9 cellular contexts compared by ENCODE assay signal in genomic region chr5:68273717-68274409, GRCh38. TPM values are rescaled to one million over a fixed set of nuclear protein-coding genes. Genes with fewer than 3 reads are reported as not detected.
DNase-seq lines count a peak whose midpoint lies in the region; ATAC-seq and TF ChIP-seq lines count a peak whose summit lies in the region.
"Had no signal": no experiment of that assay in that cellular context is flagged by ENCODE, and none has a peak within 500 bp of the region (broad histone marks: within the 10 kb centered on the region; RNA-seq: fewer than 3 reads in every experiment).

No MANE protein-coding gene starts in this region.

- TF ChIP-seq CTCF in neutrophil (IDR thresholded peaks at IDR 0.05), result no peak

- peaks cover 45% of the 10 kb centered on the region for H3K36me3 Mint-ChIP-seq in T-helper 2 cell treated with Interferon-gamma antibody and Interleukin-4, amounts not matched to agents 5 μg/mL and 100 μg/mL, for 36 hours (ENCODE audit: low read depth)
- peaks cover 18 to 38% of the 10 kb centered on the region in 2 donors for H3K36me3 Mint-ChIP-seq in activated naive CD4-positive, alpha-beta T cell treated with anti-CD3 and anti-CD28 coated beads, Interleukin-2, amount 50 U/mL, for 72 hours

- peaks cover 27 to 60% of the 10 kb centered on the region in 2 experiments for H3K4me1 ChIP-seq in neutrophil (ENCODE audit: control insufficient read depth in 1 of 2, insufficient read depth in 1 of 2, low read depth in 1 of 2, low read length in 1 of 2)

- H3K4me1 Mint-ChIP-seq in T-helper 2 cell treated with Interferon-gamma antibody and Interleukin-4, amounts not matched to agents 5 μg/mL and 100 μg/mL, for 36 hours (ENCODE audit: low read depth), result peaks cover 72% of the 10 kb centered on the region

- H3K27me3 Mint-ChIP-seq in T-helper 2 cell treated with Interferon-gamma antibody and Interleukin-4, amounts not matched to agents 5 μg/mL and 100 μg/mL, for 36 hours (ENCODE audit: low read depth), result no peaks in the 10 kb centered on the region

- no peaks in the 10 kb centered on the region for H3K27me3 ChIP-seq in neutrophil

- ATAC-seq in HG02642 (IDR thresholded peaks at IDR 0.05; ENCODE audit: poor library complexity, unreplicated experiment), result peak; percentile 78
- ATAC-seq in activated naive CD4-positive, alpha-beta T cell treated with anti-CD3 and anti-CD28 coated beads, Interleukin-2, amount 50 U/mL, for 72 hours, result no peak

- H3K27ac ChIP-seq in neutrophil, result peak overlapping the region; percentile 19

- no peaks in the 10 kb centered on the region for H3K9me3 Mint-ChIP-seq in T-helper 2 cell treated with Interferon-gamma antibody and Interleukin-4, amounts not matched to agents 5 μg/mL and 100 μg/mL, for 36 hours
- no peaks in the 10 kb centered on the region for H3K9me3 Mint-ChIP-seq in activated naive CD4-positive, alpha-beta T cell treated with anti-CD3 and anti-CD28 coated beads, Interleukin-2, amount 50 U/mL, for 72 hours

- peak overlapping the region; percentile 82 for H3K4me3 Mint-ChIP-seq in T-helper 2 cell treated with Interferon-gamma antibody and Interleukin-4, amounts not matched to agents 5 μg/mL and 100 μg/mL, for 36 hours

- H3K27ac Mint-ChIP-seq in T-helper 2 cell treated with Interferon-gamma antibody and Interleukin-4, amounts not matched to agents 5 μg/mL and 100 μg/mL, for 36 hours, result peak overlapping the region; percentile 96
- H3K27ac Mint-ChIP-seq in activated naive CD4-positive, alpha-beta T cell treated with anti-CD3 and anti-CD28 coated beads, Interleukin-2, amount 50 U/mL, for 72 hours, result peak overlapping the region; percentile 3 to 25

- H3K4me3 ChIP-seq in neutrophil (ENCODE audit: low read depth in 1 of 2, low read length in 1 of 2), result no peak overlapping the region

- no peaks in the 10 kb centered on the region for H3K9me3 ChIP-seq in neutrophil

- H3K36me3 ChIP-seq in neutrophil, result peaks cover 16% of the 10 kb centered on the region

- no peak for DNase-seq in T-helper 2 cell treated with Interferon-gamma antibody and Interleukin-4, amounts not matched to agents 5 μg/mL and 100 μg/mL, for 36 hours (ENCODE audit: low spot score)
- no peak for DNase-seq in T-helper 2 cell
- DNase-seq in activated naive CD4-positive, alpha-beta T cell treated with anti-CD3 and anti-CD28 coated beads, Interleukin-2, amount 50 U/mL, for 72 hours (ENCODE audit: low spot score in 2 of 2), result no peak
- DNase-seq in hepatic stellate cell (ENCODE audit: low spot score), result no peak
- DNase-seq in DMS114 treated with DMSO at 0.1 percent for 48 hours (lab: John Stamatoyannopoulos, UW; ENCODE audit: unreplicated experiment), result no peak
- DNase-seq in GM19240 (ENCODE audit: insufficient read length, low spot score), result no peak
- DNase-seq: 8988T had no signal

RNA-seq across cellular contexts. Expression of gene PIK3R1, which starts 58.3 kb away (rescaled TPM):
- 10 to 100 TPM; 24.7 to 54.8 TPM for total RNA-seq in activated naive CD4-positive, alpha-beta T cell treated with anti-CD3 and anti-CD28 coated beads, Interleukin-2, amount 50 U/mL, for 72 hours
